24 cellular contexts compared by ENCODE assay signal in the genomic region with DNA sequence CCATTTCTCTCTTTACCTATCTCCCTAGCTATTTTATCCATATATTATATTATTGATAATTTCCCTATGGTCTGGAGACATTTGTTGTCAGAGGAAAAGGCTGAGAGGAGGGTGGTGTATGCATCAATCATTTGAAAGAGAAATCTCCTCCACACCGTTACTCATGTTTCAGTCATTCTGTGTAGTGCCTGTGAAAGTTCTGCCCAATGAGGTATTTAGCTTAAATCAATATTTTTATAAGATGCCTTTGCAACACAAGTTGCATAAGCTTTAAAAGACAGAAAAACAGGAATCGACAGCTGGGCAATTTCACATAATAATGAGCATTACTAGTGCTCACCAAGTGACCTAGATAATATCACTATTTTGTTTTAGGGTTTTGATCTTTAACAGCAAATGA.
"Had no signal": no experiment of that assay in that cellular context is flagged by ENCODE, and none has a peak within 500 bp of the region (broad histone marks: within the 10 kb centered on the region; RNA-seq: fewer than 3 reads in every experiment).

No MANE protein-coding gene starts in this region.

- DNase-seq: activated CD4-positive, alpha-beta T cell treated with anti-CD3 and anti-CD28 coated beads for 1 hour; activated CD4-positive, alpha-beta T cell treated with anti-CD3 and anti-CD28 coated beads, Interleukin-2, amount 50 U/mL, for 1 hour; activated CD8-positive, alpha-beta T cell treated with anti-CD3 and anti-CD28 coated beads, Interleukin-2, amount 10 ng/mL, durations not matched to agents 7 days and 5 days; adrenal gland; cerebellar nuclear complex; endodermal cell; heart right ventricle; kidney; left ventricle myocardium superior; mesenchymal stem cell; mucosa of descending colon; nephron progenitor cell; pancreas; psoas muscle; right cardiac atrium; stimulated activated CD4-positive, alpha-beta T cell treated with anti-CD3 and anti-CD28 coated beads, Interleukin-1b, Interleukin-23, amount 100 ng/mL, for 48 hours; substantia nigra; T-helper 1 cell; tibial artery had no signal

- H3K27me3 ChIP-seq: adrenal gland, ascending aorta, heart right ventricle, pancreas, tibial artery had no signal

- H3K9me3 ChIP-seq: adrenal gland, ascending aorta, mucosa of descending colon, pancreas, psoas muscle, tibial artery had no signal

- H3K36me3 ChIP-seq: adrenal gland, ascending aorta, heart right ventricle, pancreas, tibial artery had no signal

- H3K4me1 ChIP-seq: adrenal gland, ascending aorta, heart right ventricle, psoas muscle, tibial artery had no signal

- ATAC-seq: activated CD8-positive, alpha-beta T cell treated with anti-CD3 and anti-CD28 coated beads, Interleukin-2, amount 10 ng/mL, durations not matched to agents 7 days and 5 days; activated naive CD4-positive, alpha-beta T cell treated with anti-CD3 and anti-CD28 coated beads, Interleukin-2, amount 50 U/mL, for 72 hours; heart right ventricle; left ventricle myocardium superior; mucosa of descending colon; pancreas; psoas muscle; right cardiac atrium had no signal

- H3K27ac ChIP-seq: adrenal gland, ascending aorta, coronary artery, epithelial cell of prostate, heart right ventricle, pancreas, psoas muscle, skin epidermis, tibial artery had no signal

- H3K4me3 ChIP-seq: adrenal gland, ascending aorta, coronary artery, heart right ventricle, mucosa of descending colon, pancreas, psoas muscle, skin epidermis, tibial artery had no signal
